Comparison of ENCODE assay signal across 8 cellular contexts in genomic region chr19:8391274-8392016, GRCh38. TPM values are rescaled to one million over a fixed set of nuclear protein-coding genes. Genes with fewer than 3 reads are reported as not detected.
DNase-seq lines count a peak whose midpoint lies in the region; ATAC-seq and TF ChIP-seq lines count a peak whose summit lies in the region.

No MANE protein-coding gene starts in this region.

- peaks cover 62% of the 10 kb centered on the region for H3K79me2 ChIP-seq in GM23248 (ENCODE audit: insufficient read depth)

- DNase-seq in GM23248 (no peak), T-helper 17 cell (no peak), left ventricle myocardium inferior (no peak), gastrocnemius medialis (no peak), NCI-H226 (no peak), NCI-H82 (lab: John Stamatoyannopoulos, UW) (no peak)
- DNase-seq in activated CD4-positive, alpha-beta T cell treated with anti-CD3 and anti-CD28 coated beads, Interleukin-2, amount 50 U/mL, for 1 hour: no peak

- H3K9me3 ChIP-seq in GM23248 (ENCODE audit: low read depth) (no peaks in the 10 kb centered on the region), T-helper 17 cell (ENCODE audit: control insufficient read depth, low read length, poor library complexity, severe bottlenecking) (no peaks in the 10 kb centered on the region), left ventricle myocardium inferior (replicated peaks) (peaks cover 3% of the 10 kb centered on the region), gastrocnemius medialis (no peaks in the 10 kb centered on the region)

- no peak overlapping the region for H2AFZ ChIP-seq in GM23248

- no peaks in the 10 kb centered on the region for H3K9me2 ChIP-seq in GM23248 (ENCODE audit: insufficient read depth)

- no peaks in the 10 kb centered on the region for H3K36me3 ChIP-seq in GM23248 (ENCODE audit: low read depth)
- peaks cover 7% of the 10 kb centered on the region for H3K36me3 ChIP-seq in left ventricle myocardium inferior
- no peaks in the 10 kb centered on the region for H3K36me3 ChIP-seq in gastrocnemius medialis

- no peaks in the 10 kb centered on the region; the same call in 1 of the 2 replicates for H4K20me1 ChIP-seq in GM23248 (ENCODE audit: insufficient read depth)

- H3K9ac ChIP-seq in GM23248: no peak overlapping the region

- WGBS in GM23248 (ENCODE audit: low coverage in 1 of 2, low lambda C conversion rate in 2 of 2, missing lambda C conversion rate in 2 of 2), 2 experiments: 71 to 72% methylated on average over 18 to 21 of the region's 21 CpGs

- peaks cover 37% of the 10 kb centered on the region for H3K4me1 ChIP-seq in GM23248 (ENCODE audit: insufficient read depth)
- H3K4me1 ChIP-seq in left ventricle myocardium inferior: peaks cover 71% of the 10 kb centered on the region
- peaks cover 59 to 65% of the 10 kb centered on the region in 2 donors for H3K4me1 ChIP-seq in gastrocnemius medialis

- H3K4me1 Mint-ChIP-seq in T-helper 17 cell: peaks cover 24% of the 10 kb centered on the region

- peaks cover 20% of the 10 kb centered on the region for H3F3A ChIP-seq in GM23248 (ENCODE audit: insufficient read depth)

- H3K36me3 Mint-ChIP-seq in T-helper 17 cell (ENCODE audit: low read depth): no peaks in the 10 kb centered on the region

- H3K27ac ChIP-seq in GM23248 (peak overlapping the region; percentile 27; the same call in 1 of the 2 replicates), left ventricle myocardium inferior (replicated peaks) (peak overlapping the region; percentile 100), gastrocnemius medialis (peak overlapping the region; percentile 96 to 100 (median 100))

- TF ChIP-seq POLR2A in gastrocnemius medialis (IDR thresholded peaks at IDR 0.05): no peak

- H3K27me3 ChIP-seq in GM23248 (replicated peaks; ENCODE audit: insufficient read depth): no peaks in the 10 kb centered on the region
- no peaks in the 10 kb centered on the region for H3K27me3 ChIP-seq in left ventricle myocardium inferior (ENCODE audit: low read depth)
- H3K27me3 ChIP-seq in gastrocnemius medialis: no peaks in the 10 kb centered on the region

- intact Hi-C loops in left ventricle myocardium inferior (cut with micrococcal nuclease) (no loop called here), gastrocnemius medialis (cut with DNase I; ENCODE audit: low total_unique reads) (no loop called here)

- peak overlapping the region; percentile 95 for H3K27ac Mint-ChIP-seq in T-helper 17 cell

- in situ Hi-C loops in GM23248 (cut with MboI): no loop called here
- in situ Hi-C loops in gastrocnemius medialis (cut with MboI; ENCODE audit: low sequenced_read_pairs in 4 of 4): no loop called here

- peak overlapping the region; percentile 26 for H3K4me2 ChIP-seq in GM23248 (ENCODE audit: unreplicated experiment)

- ATAC-seq in T-helper 17 cell (no peak), gastrocnemius medialis (no peak), GM21717 (IDR thresholded peaks at IDR 0.05; ENCODE audit: unreplicated experiment) (no peak)

- no peak for TF ChIP-seq CTCF in left ventricle myocardium inferior (IDR thresholded peaks at IDR 0.05; ENCODE audit: borderline replicate concordance)
- TF ChIP-seq CTCF in gastrocnemius medialis (IDR thresholded peaks at IDR 0.05 in 4 of 5, conservative IDR thresholded peaks at IDR 0.05 in 1 of 5): no peak

- H3K4me3 Mint-ChIP-seq in T-helper 17 cell: peak overlapping the region; percentile 97

- no peaks in the 10 kb centered on the region for H3K27me3 Mint-ChIP-seq in T-helper 17 cell

- peak overlapping the region; percentile 91 for H3K4me3 ChIP-seq in GM23248
- peak overlapping the region; percentile 96 for H3K4me3 ChIP-seq in left ventricle myocardium inferior
- peak overlapping the region; percentile 43 to 100 (median 68) for H3K4me3 ChIP-seq in gastrocnemius medialis

RNA-seq across cellular contexts. Expression of gene RAB11B, which starts 1.3 kb away (rescaled TPM):
- total RNA-seq in GM23248 (2014; rRNA removed; shearing (Covaris generic)): 10.4 and 13.3 TPM in 2 replicates
- polyA plus RNA-seq in GM23248 (2016; fragmentation: Nextera tagmentation; extraction: Ambion mirVana): 84.9 and 85.9 TPM in 2 replicates
- 10 to 100 TPM; 81.6 to 90.1 TPM for total RNA-seq in T-helper 17 cell
- 157 TPM for total RNA-seq in left ventricle myocardium inferior
- 10 to 100 TPM; 13.4 to 42.9 (median 31.0) TPM for total RNA-seq in gastrocnemius medialis

RNA-seq across cellular contexts. Expression of gene MARCHF2, which starts 21.7 kb away (rescaled TPM):
- 64.2 and 87.4 TPM in 2 replicates for total RNA-seq in GM23248 (2014; rRNA removed; shearing (Covaris generic))
- 33.1 and 33.4 TPM in 2 replicates for polyA plus RNA-seq in GM23248 (2016; fragmentation: Nextera tagmentation; extraction: Ambion mirVana)
- total RNA-seq in T-helper 17 cell: 100 to 1,000 TPM in 1 of 2 donors, 10 to 100 TPM in 1; 26.9 to 108 TPM
- 109 TPM for total RNA-seq in left ventricle myocardium inferior
- total RNA-seq in gastrocnemius medialis: 100 to 1,000 TPM; 173 to 183 (median 176) TPM

RNA-seq across cellular contexts. Expression of gene ANGPTL4, which starts 27.5 kb away (rescaled TPM):
- total RNA-seq in GM23248 (2014; rRNA removed; shearing (Covaris generic)): 11.4 and 13.1 TPM in 2 replicates
- 37.9 and 39.9 TPM in 2 replicates for polyA plus RNA-seq in GM23248 (2016; fragmentation: Nextera tagmentation; extraction: Ambion mirVana)
- not detected for total RNA-seq in T-helper 17 cell
- total RNA-seq in left ventricle myocardium inferior: 8.4 TPM
- total RNA-seq in gastrocnemius medialis: 10 to 100 TPM; 19.7 to 91.8 (median 41.9) TPM

RNA-seq across cellular contexts. Expression of gene KANK3, which starts 48.4 kb away (rescaled TPM):
- 0.11 and 0.63 TPM in 2 replicates for total RNA-seq in GM23248 (2014; rRNA removed; shearing (Covaris generic))
- not detected in 2 replicates for polyA plus RNA-seq in GM23248 (2016; fragmentation: Nextera tagmentation; extraction: Ambion mirVana)
- total RNA-seq in T-helper 17 cell: 1 to 10 TPM; 2.6 to 2.9 TPM
- total RNA-seq in left ventricle myocardium inferior: 19.9 TPM
- 10 to 100 TPM in 3 of 4 donors, 1 to 10 TPM in 1; 7.1 to 16.0 (median 13.7) TPM for total RNA-seq in gastrocnemius medialis

RNA-seq across cellular contexts. Expression of gene HNRNPM, which starts 53.3 kb away (rescaled TPM):
- total RNA-seq in GM23248 (2014; rRNA removed; shearing (Covaris generic)): 69.4 and 71.0 TPM in 2 replicates
- polyA plus RNA-seq in GM23248 (2016; fragmentation: Nextera tagmentation; extraction: Ambion mirVana): 116 and 117 TPM in 2 replicates
- total RNA-seq in T-helper 17 cell (100 to 1,000 TPM; 248 to 259 TPM), left ventricle myocardium inferior (104 TPM), gastrocnemius medialis (10 to 100 TPM; 42.5 to 74.6 (median 57.8) TPM)

Comparison
In these comparisons a context has a peak if more than half of its experiments do, and no peak if none do; other contexts are left out.
1. H3K27ac ChIP-seq: peak in every context shown above with its lines; median percentile 100 in left ventricle myocardium inferior; 100 in gastrocnemius medialis; 27 in GM23248.